In genomic region chr5:136200130-136200529, GRCh38 we compare ENCODE assay signal across 25 cellular contexts. TPM values are rescaled to one million over a fixed set of nuclear protein-coding genes. Genes with fewer than 3 reads are reported as not detected.
"Had no signal": no experiment of that assay in that cellular context is flagged by ENCODE, and none has a peak within 500 bp of the region (broad histone marks: within the 10 kb centered on the region; RNA-seq: fewer than 3 reads in every experiment).

No MANE protein-coding gene starts in this region.

- H3K27me3 ChIP-seq: adrenal gland, Peyer's patch had no signal

- H3K4me3 Mint-ChIP-seq: activated CD4-positive, alpha-beta memory T cell treated with anti-CD3 and anti-CD28 coated beads for 36 hours; activated CD4-positive, alpha-beta T cell treated with anti-CD3 and anti-CD28 coated beads, Interleukin-2, amount 10 ng/mL, durations not matched to agents 7 days and 5 days; activated naive CD8-positive, alpha-beta T cell treated with anti-CD3 and anti-CD28 coated beads, Interleukin-2, amount 10 ng/mL, durations not matched to agents 7 days and 5 days; activated T-cell treated with anti-CD3 and anti-CD28 coated beads, Interleukin-2, amount 50 U/mL, for 4 hours; T-cell had no signal

- DNase-seq: activated CD4-positive, alpha-beta memory T cell treated with anti-CD3 and anti-CD28 coated beads for 36 hours; activated CD4-positive, alpha-beta T cell treated with anti-CD3 and anti-CD28 coated beads, Interleukin-2, amount 10 ng/mL, durations not matched to agents 7 days and 5 days; activated CD4-positive, CD25-positive, alpha-beta regulatory T cell; activated gamma-delta T cell treated with Interleukin-2 at 50 U/mL for 16 hours; activated naive CD4-positive, alpha-beta T cell treated with anti-CD3 and anti-CD28 coated beads, Interleukin-2, amount 50 U/mL, for 16 hours; activated naive CD8-positive, alpha-beta T cell treated with anti-CD3 and anti-CD28 coated beads, Interleukin-2, amount 10 ng/mL, durations not matched to agents 7 days and 5 days; activated T-cell treated with anti-CD3 and anti-CD28 coated beads, Interleukin-2, amount 50 U/mL, for 4 hours; anterior cingulate cortex; caudate nucleus; Kasumi-1; KBM-7; NCI-H1105 treated with DMSO at 0.1 percent for 48 hours; NCI-H1436 treated with DMSO at 0.1 percent for 48 hours; NCI-H187; NCI-H2081 treated with DMSO at 0.1 percent for 48 hours; NCI-H446; NCI-H524; Peyer's patch; SHP77 treated with DMSO at 0.1 percent for 48 hours; T-cell; T-helper 2 cell had no signal

- H3K9me3 Mint-ChIP-seq: activated CD4-positive, alpha-beta memory T cell treated with anti-CD3 and anti-CD28 coated beads for 36 hours; activated CD4-positive, alpha-beta T cell treated with anti-CD3 and anti-CD28 coated beads, Interleukin-2, amount 10 ng/mL, durations not matched to agents 7 days and 5 days; activated naive CD8-positive, alpha-beta T cell treated with anti-CD3 and anti-CD28 coated beads, Interleukin-2, amount 10 ng/mL, durations not matched to agents 7 days and 5 days; activated T-cell treated with anti-CD3 and anti-CD28 coated beads, Interleukin-2, amount 50 U/mL, for 4 hours; T-cell had no signal

- H3K36me3 Mint-ChIP-seq: activated CD4-positive, alpha-beta memory T cell treated with anti-CD3 and anti-CD28 coated beads for 36 hours; activated naive CD8-positive, alpha-beta T cell treated with anti-CD3 and anti-CD28 coated beads, Interleukin-2, amount 10 ng/mL, durations not matched to agents 7 days and 5 days; T-cell had no signal

- H3K27ac Mint-ChIP-seq: activated CD4-positive, alpha-beta memory T cell treated with anti-CD3 and anti-CD28 coated beads for 36 hours; activated CD4-positive, alpha-beta T cell treated with anti-CD3 and anti-CD28 coated beads, Interleukin-2, amount 10 ng/mL, durations not matched to agents 7 days and 5 days; activated naive CD8-positive, alpha-beta T cell treated with anti-CD3 and anti-CD28 coated beads, Interleukin-2, amount 10 ng/mL, durations not matched to agents 7 days and 5 days; T-cell had no signal

- H3K4me1 ChIP-seq: adrenal gland had no signal

- H3K9me3 ChIP-seq: Peyer's patch had no signal

- H3K4me3 ChIP-seq: adrenal gland, Peyer's patch had no signal

- H3K27ac ChIP-seq: adrenal gland, Peyer's patch, RWPE1, VCaP had no signal

- H3K36me3 ChIP-seq: adrenal gland, Peyer's patch had no signal

- H3K4me1 Mint-ChIP-seq: activated CD4-positive, alpha-beta T cell treated with anti-CD3 and anti-CD28 coated beads, Interleukin-2, amount 10 ng/mL, durations not matched to agents 7 days and 5 days; activated naive CD8-positive, alpha-beta T cell treated with anti-CD3 and anti-CD28 coated beads, Interleukin-2, amount 10 ng/mL, durations not matched to agents 7 days and 5 days; T-cell had no signal

- ATAC-seq: activated T-cell treated with anti-CD3 and anti-CD28 coated beads, Interleukin-2, amount 50 U/mL, for 4 hours; T-cell had no signal

RNA-seq across cellular contexts. Expression of gene SMIM32, which starts 7.2 kb away (rescaled TPM):
- total RNA-seq: activated CD4-positive, alpha-beta memory T cell treated with anti-CD3 and anti-CD28 coated beads for 36 hours; activated CD4-positive, alpha-beta T cell treated with anti-CD3 and anti-CD28 coated beads, Interleukin-2, amount 10 ng/mL, durations not matched to agents 7 days and 5 days; activated naive CD8-positive, alpha-beta T cell treated with anti-CD3 and anti-CD28 coated beads, Interleukin-2, amount 10 ng/mL, durations not matched to agents 7 days and 5 days; activated T-cell treated with anti-CD3 and anti-CD28 coated beads, Interleukin-2, amount 50 U/mL, for 4 hours; adrenal gland; SK-MEL-5; T-cell had no signal
- polyA plus RNA-seq: adrenal gland had no signal
